Comparison of ENCODE assay signal across 21 cellular contexts in genomic region chr7:42733040-42733439, GRCh38.
DNase-seq lines count a peak whose midpoint lies in the region; ATAC-seq, FAIRE-seq and TF ChIP-seq lines count a peak whose summit lies in the region.
"Had no signal": no experiment of that assay in that cellular context is flagged by ENCODE, and none has a peak within 500 bp of the region (broad histone marks: within the 10 kb centered on the region; RNA-seq: fewer than 3 reads in every experiment).

No MANE protein-coding gene starts in this region.

- no peak for TF ChIP-seq RAD21 in H1 (IDR thresholded peaks at IDR 0.05 in 1 of 2, conservative IDR thresholded peaks at IDR 0.05 in 1 of 2; ENCODE audit: low read depth in 2 of 2, low read length in 2 of 2)

- H4K5ac ChIP-seq in H1 (ENCODE audit: insufficient read length, low read depth, low read length): no peak overlapping the region

- no peak for FAIRE-seq in H1 (lab: Jason Lieb, UNC)
- FAIRE-seq in urothelium cell line (lab: Jason Lieb, UNC): peak; percentile 20
- FAIRE-seq: GM12892, GM19239, HepG2, HTR-8/SVneo had no signal

- H3K4me3 ChIP-seq in BLaER1 treated with 17β-estradiol and CSF1 and Interleukin-3, amounts not matched to agents 10 nM and 100 nM: no peak overlapping the region
- peak overlapping the region; percentile 6 for H3K4me3 ChIP-seq in Loucy (ENCODE audit: low read length, poor library complexity, severe bottlenecking)
- H3K4me3 ChIP-seq in H1 (ENCODE audit: extremely low read depth in 1 of 4, insufficient read depth in 2 of 4, low read depth in 3 of 4, low read length in 4 of 4): no peak overlapping the region
- H3K4me3 ChIP-seq: HAP-1 had no signal

- H3K23ac ChIP-seq in H1 (ENCODE audit: insufficient read length): no peak overlapping the region

- no peak overlapping the region for H2AK5ac ChIP-seq in H1 (ENCODE audit: low read depth, low read length)

- no peak for DNase-seq in H1 (ENCODE audit: low read depth in 1 of 2, low spot score in 2 of 2)
- DNase-seq in urothelium cell line (ENCODE audit: low spot score): no peak
- DNase-seq: 8988T; AML-193; C1 segment of cervical spinal cord; Calu3; CD4-positive, alpha-beta T cell; DMS 273 treated with DMSO at 0.1 percent for 48 hours; DMS79; GDM1; GOT3 had no signal

- no peaks in the 10 kb centered on the region for H3K9me2 ChIP-seq in Loucy (replicated peaks; ENCODE audit: low read depth, low read length)

- no peaks in the 10 kb centered on the region for H3K36me3 ChIP-seq in BLaER1 treated with 17β-estradiol and CSF1 and Interleukin-3, amounts not matched to agents 10 nM and 100 nM
- H3K36me3 ChIP-seq in Loucy (ENCODE audit: insufficient read depth, low read length) (no peaks in the 10 kb centered on the region), H1 (ENCODE audit: control insufficient read depth in 2 of 4, insufficient read depth in 4 of 4, low read length in 3 of 4) (no peaks in the 10 kb centered on the region)
- H3K36me3 ChIP-seq: HAP-1 had no signal

- H2BK12ac ChIP-seq in H1 (ENCODE audit: low read depth, low read length): no peak overlapping the region

- no peak for TF ChIP-seq EP300 in H1 (IDR thresholded peaks at IDR 0.05; ENCODE audit: borderline replicate concordance in 1 of 2, low read depth in 2 of 2, low read length in 2 of 2)

- no peak overlapping the region for H2BK20ac ChIP-seq in H1 (ENCODE audit: low read length)

- TF ChIP-seq CTCF in Loucy (conservative IDR thresholded peaks at IDR 0.05; ENCODE audit: low read length): no peak
- no peak for TF ChIP-seq CTCF in H1 (IDR thresholded peaks at IDR 0.05; ENCODE audit: control extremely low read depth in 1 of 3, insufficient read depth in 1 of 3, low read depth in 1 of 3, low read length in 3 of 3)

- ATAC-seq in GM19467 (IDR thresholded peaks at IDR 0.05; ENCODE audit: unreplicated experiment): no peak
- no peak for ATAC-seq in GM21786 (IDR thresholded peaks at IDR 0.05; ENCODE audit: unreplicated experiment)
- ATAC-seq in HG03095 (IDR thresholded peaks at IDR 0.05; ENCODE audit: unreplicated experiment): no peak
- ATAC-seq: HepG2 had no signal

- no peak overlapping the region for H3K14ac ChIP-seq in H1 (ENCODE audit: insufficient read length)

- peak overlapping the region; percentile 22 for H4K91ac ChIP-seq in H1 (replicated peaks; ENCODE audit: insufficient read length, low read length)

- H2BK120ac ChIP-seq in H1 (replicated peaks; ENCODE audit: low read depth, low read length): no peak overlapping the region

- no peaks in the 10 kb centered on the region for H3K27me3 ChIP-seq in BLaER1 treated with 17β-estradiol and CSF1 and Interleukin-3, amounts not matched to agents 10 nM and 100 nM
- H3K27me3 ChIP-seq in Loucy (ENCODE audit: insufficient read depth, low read length, poor library complexity, severe bottlenecking) (no peaks in the 10 kb centered on the region), H1 (replicated peaks in 1 of 4; ENCODE audit: control insufficient read depth in 3 of 4, extremely low read depth in 1 of 4, insufficient read depth in 3 of 4, low read length in 3 of 4) (no peaks in the 10 kb centered on the region)

- no peaks in the 10 kb centered on the region for H3F3A ChIP-seq in Loucy (ENCODE audit: low read depth)

- POLR2A ChIA-PET in H1 (lab: Charles Lee; ENCODE audit: partially characterized antibody): no interaction called here

- H3K4me2 ChIP-seq in BLaER1 treated with 17β-estradiol and CSF1 and Interleukin-3, amounts not matched to agents 10 nM and 100 nM: peak overlapping the region in 7 of 11 experiments; percentile 9 to 45 (median 33); a peak in 7 of 22 replicates
- H3K4me2 ChIP-seq in Loucy (ENCODE audit: low read depth, low read length, poor library complexity, severe bottlenecking) (peak overlapping the region; percentile 34), H1 (ENCODE audit: insufficient read depth in 1 of 2, low read depth in 2 of 2, low read length in 2 of 2) (no peak overlapping the region)

- no peak overlapping the region for H3K18ac ChIP-seq in H1 (ENCODE audit: extremely low read depth, low read length)

- 95% methylated on average over 5 of the region's 5 CpGs; no CpG with 5 or more reads in 1 of the 2 experiments for WGBS in H1 (ENCODE audit: extremely low coverage in 1 of 2, insufficient coverage in 1 of 2, insufficient read length in 1 of 2, insufficient replicate concordance in 2 of 2, low coverage in 1 of 2, low lambda C conversion rate in 2 of 2, missing lambda C conversion rate in 1 of 2), 2 experiments

- H3K79me2 ChIP-seq in Loucy (ENCODE audit: insufficient read depth, low read length) (no peaks in the 10 kb centered on the region), H1 (ENCODE audit: control insufficient read depth in 1 of 2, insufficient read depth in 2 of 2, low read length in 2 of 2) (no peaks in the 10 kb centered on the region)

- H3K4ac ChIP-seq in H1 (replicated peaks; ENCODE audit: insufficient read length, low read depth, low read length): no peak overlapping the region

- no peaks in the 10 kb centered on the region for H4K20me1 ChIP-seq in BLaER1 treated with 17β-estradiol and CSF1 and Interleukin-3, amounts not matched to agents 10 nM and 100 nM
- H4K20me1 ChIP-seq in Loucy (ENCODE audit: insufficient read depth, low read length, poor library complexity, severe bottlenecking) (no peaks in the 10 kb centered on the region), H1 (replicated peaks in 1 of 2; ENCODE audit: control insufficient read depth in 1 of 2, insufficient read depth in 2 of 2, low read length in 2 of 2) (no peaks in the 10 kb centered on the region)

- H3K4me1 ChIP-seq in BLaER1 treated with 17β-estradiol and CSF1 and Interleukin-3, amounts not matched to agents 10 nM and 100 nM: peaks cover 0 to 6% (median 4%) of the 10 kb centered on the region in 10 experiments; a peak in 5 of 20 replicates
- H3K4me1 ChIP-seq in Loucy (ENCODE audit: insufficient read depth, low read length, poor library complexity, severe bottlenecking) (peaks cover 11% of the 10 kb centered on the region), H1 (replicated peaks in 1 of 4; ENCODE audit: control insufficient read depth in 3 of 4, insufficient read depth in 4 of 4, low read length in 3 of 4) (no peaks in the 10 kb centered on the region)
- H3K4me1 ChIP-seq: HAP-1 had no signal

- H2BK15ac ChIP-seq in H1 (ENCODE audit: low read length): no peak overlapping the region

- H3K56ac ChIP-seq in H1 (replicated peaks; ENCODE audit: insufficient read length, low read depth, low read length): no peak overlapping the region

- CTCF ChIA-PET in H1 (lab: Charles Lee; ENCODE audit: partially characterized antibody): interaction anchor here (0.5 to 1.7 kb wide), 4 partner anchors 9 to 792 kb away, joined by 3 to 9 read pairs (median 4); no protein-coding TSS in a partner anchor

- no peak overlapping the region for H4K8ac ChIP-seq in H1 (ENCODE audit: extremely low read depth, insufficient read depth, low read length)

- H2AFZ ChIP-seq in Loucy (ENCODE audit: low read length) (peak overlapping the region; percentile 20; the same call in 1 of the 2 replicates), H1 (ENCODE audit: low read length) (peak overlapping the region; percentile 80)

- no peaks in the 10 kb centered on the region for H3K23me2 ChIP-seq in H1 (ENCODE audit: low read depth, low read length)

- H2BK5ac ChIP-seq in H1 (ENCODE audit: low read depth, low read length): no peak overlapping the region

- no peak overlapping the region for H3K27ac ChIP-seq in BLaER1 treated with 17β-estradiol and CSF1 and Interleukin-3, amounts not matched to agents 10 nM and 100 nM
- no peak overlapping the region for H3K27ac ChIP-seq in H1 (ENCODE audit: low read depth, low read length)

- H3K79me1 ChIP-seq in H1 (ENCODE audit: low read depth, low read length): no peaks in the 10 kb centered on the region

- no peak for TF ChIP-seq POLR2A in H1 (IDR thresholded peaks at IDR 0.05; ENCODE audit: control extremely low read depth in 1 of 2, low read depth in 2 of 2, low read length in 2 of 2)

- H3K9me3 ChIP-seq in BLaER1 treated with 17β-estradiol and CSF1 and Interleukin-3, amounts not matched to agents 10 nM and 100 nM (replicated peaks in 1 of 11): peaks cover 0 to 7% (median 0%) of the 10 kb centered on the region in 11 experiments; a peak in 2 of 22 replicates
- H3K9me3 ChIP-seq in Loucy (ENCODE audit: insufficient read depth, low read depth, low read length) (no peaks in the 10 kb centered on the region), H1 (ENCODE audit: insufficient read depth in 2 of 2, low read depth in 1 of 2, low read length in 1 of 2) (no peaks in the 10 kb centered on the region)
- H3K9me3 ChIP-seq: HAP-1 had no signal

- no peak overlapping the region for H3K9ac ChIP-seq in BLaER1 treated with 17β-estradiol and CSF1 and Interleukin-3, amounts not matched to agents 10 nM and 100 nM
- H3K9ac ChIP-seq in Loucy (ENCODE audit: low read depth, low read length, poor library complexity, severe bottlenecking): no peak overlapping the region
- no peak overlapping the region for H3K9ac ChIP-seq in H1 (replicated peaks in 1 of 4; ENCODE audit: extremely low read depth in 1 of 4, low read depth in 3 of 4, low read length in 3 of 4)

TF ChIP-seq in H1, 55 proteins besides CTCF, POLR2A, EP300 and RAD21:
- TF ChIP-seq E2F6 (IDR thresholded peaks at IDR 0.05) (no peak), TAF7 (optimal IDR thresholded peaks at IDR 0.05; ENCODE audit: borderline replicate concordance, low read depth, low read length) (no peak), KDM4A (IDR thresholded peaks at IDR 0.05; ENCODE audit: low read depth, low read length, severe bottlenecking) (no peak), CBX5 (IDR thresholded peaks at IDR 0.05; ENCODE audit: low read depth, low read length) (no peak), SIRT6 (IDR thresholded peaks at IDR 0.05; ENCODE audit: low read length) (no peak), SIX5 (IDR thresholded peaks at IDR 0.05; ENCODE audit: low read depth, low read length) (no peak), CTBP2 (IDR thresholded peaks at IDR 0.05; ENCODE audit: borderline replicate concordance, insufficient read depth, insufficient read length, low read length) (no peak), KDM1A (IDR thresholded peaks at IDR 0.05; ENCODE audit: borderline replicate concordance, low read length) (no peak), YY1 (IDR thresholded peaks at IDR 0.05; ENCODE audit: low read depth, low read length) (no peak)

Comparison
In these comparisons a context has a peak if more than half of its experiments do, and no peak if none do; other contexts are left out.
1. H3K4me2 ChIP-seq: peak in BLaER1 treated with 17β-estradiol and CSF1 and Interleukin-3, amounts not matched to agents 10 nM and 100 nM (7 of 11) and Loucy (single experiment); none in H1 (0 of 2).